ENCODE assay signal across 8 cellular contexts in the genomic region with DNA sequence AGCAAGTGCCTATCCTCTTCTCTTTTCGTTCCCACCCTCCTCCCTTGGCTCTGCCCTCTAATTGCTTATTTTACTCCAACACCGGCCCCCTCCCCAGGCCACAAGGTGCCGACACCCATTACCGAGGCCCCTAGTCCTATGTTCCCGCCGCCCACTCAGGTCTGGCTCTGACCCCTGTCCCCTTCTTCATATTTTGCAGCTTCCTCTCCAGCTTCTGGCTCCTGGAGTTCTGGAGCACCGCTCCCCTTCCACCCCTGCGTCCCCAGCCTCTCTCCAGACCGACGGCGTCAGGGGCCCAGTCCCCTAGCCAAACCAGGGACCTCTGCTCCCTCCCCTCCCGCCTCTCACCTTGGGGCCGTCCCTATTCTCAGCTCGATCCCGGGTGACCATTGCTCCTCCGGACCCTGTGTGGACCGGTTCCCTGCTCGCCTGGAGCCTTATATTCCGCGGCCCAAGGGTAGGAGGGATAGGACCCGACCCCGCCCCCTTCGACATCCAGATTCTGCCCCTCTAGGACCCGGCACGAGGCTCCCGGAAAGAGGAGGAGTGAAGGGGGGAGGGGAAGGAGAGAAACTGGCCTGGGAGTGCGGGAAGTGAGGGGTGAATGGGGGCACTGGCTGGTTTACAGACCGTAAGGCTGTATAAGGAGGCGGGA. TPM values are rescaled to one million over a fixed set of nuclear protein-coding genes. Genes with fewer than 3 reads are reported as not detected.
DNase-seq lines count a peak whose midpoint lies in the region; ATAC-seq lines count a peak whose summit lies in the region.

A gene (minus strand): TSS at position 412 of the 655 bp plus-strand sequence. CDS start 22 bp downstream, at position 390.

- peak within 1 kb of the TSS; percentile 99 for H3K27ac Mint-ChIP-seq in central memory CD8-positive, alpha-beta T cell (ENCODE audit: low read depth)
- peak within 1 kb of the TSS; percentile 33 to 100 (median 84) for H3K27ac Mint-ChIP-seq in naive thymus-derived CD8-positive, alpha-beta T cell

- ATAC-seq in central memory CD8-positive, alpha-beta T cell (replicated peaks; ENCODE audit: extremely low read depth, poor library complexity, severe bottlenecking) = no peak
- ATAC-seq in naive thymus-derived CD8-positive, alpha-beta T cell = no peak
- no peak for ATAC-seq in GM18870 (IDR thresholded peaks at IDR 0.05; ENCODE audit: unreplicated experiment)
- ATAC-seq in GM18517 (IDR thresholded peaks at IDR 0.05; ENCODE audit: unreplicated experiment) = no peak
- ATAC-seq in GM21619 (IDR thresholded peaks at IDR 0.05; ENCODE audit: unreplicated experiment) = no peak

- peaks cover 68% of the 10 kb centered on the region for H3K27me3 Mint-ChIP-seq in central memory CD8-positive, alpha-beta T cell
- H3K27me3 Mint-ChIP-seq in naive thymus-derived CD8-positive, alpha-beta T cell = peaks cover 0 to 39% (median 26%) of the 10 kb centered on the region in 5 donors

- POLR2A ChIA-PET in naive thymus-derived CD8-positive, alpha-beta T cell (lab: Charles Lee) = interaction anchor here (0.5 to 4.0 kb wide), 22 partner anchors 12 to 668 kb away, joined by 3 to 27 read pairs (median 5); a partner anchor contains a TSS

- peaks cover 64% of the 10 kb centered on the region for H3K36me3 Mint-ChIP-seq in central memory CD8-positive, alpha-beta T cell (ENCODE audit: insufficient read depth)
- H3K36me3 Mint-ChIP-seq in naive thymus-derived CD8-positive, alpha-beta T cell = peaks cover 0 to 6% (median 2%) of the 10 kb centered on the region in 3 donors

- peaks cover 78% of the 10 kb centered on the region for H3K4me1 Mint-ChIP-seq in central memory CD8-positive, alpha-beta T cell
- peaks cover 54 to 78% (median 67%) of the 10 kb centered on the region in 4 donors for H3K4me1 Mint-ChIP-seq in naive thymus-derived CD8-positive, alpha-beta T cell

- peak within 1 kb of the TSS; percentile 96 for H3K4me3 Mint-ChIP-seq in central memory CD8-positive, alpha-beta T cell
- H3K4me3 Mint-ChIP-seq in naive thymus-derived CD8-positive, alpha-beta T cell = peak within 1 kb of the TSS; percentile 87 to 97 (median 94)

- DNase-seq in EL (peak; percentile 65), LHCN-M2 (ENCODE audit: low read depth) (peak; percentile 61), A172 (ENCODE audit: low spot score) (no peak)
- no peak for DNase-seq in central memory CD8-positive, alpha-beta T cell (ENCODE audit: low spot score in 2 of 2)
- peak in 2 of 10 donors; percentile 18 to 64 for DNase-seq in naive thymus-derived CD8-positive, alpha-beta T cell

- H3K9me3 Mint-ChIP-seq in central memory CD8-positive, alpha-beta T cell = peaks cover 9% of the 10 kb centered on the region
- peaks cover 0 to 16% (median 0%) of the 10 kb centered on the region in 9 donors for H3K9me3 Mint-ChIP-seq in naive thymus-derived CD8-positive, alpha-beta T cell

RNA-seq across cellular contexts. Expression of the gene that starts here (rescaled TPM):
- 0.06 and 0.34 TPM in 2 replicates for total RNA-seq in LHCN-M2 (2014; rRNA removed)
- 0.29 TPM for polyA plus RNA-seq in LHCN-M2 (2012)
- under 1 TPM in 1 of 2 experiments, not detected in 1; 0.30 TPM for total RNA-seq in naive thymus-derived CD8-positive, alpha-beta T cell
- polyA plus RNA-seq in naive thymus-derived CD8-positive, alpha-beta T cell = not detected
- not detected in 2 replicates for total RNA-seq in A172 (2014; rRNA removed; shearing (Covaris generic))

Comparison
In these comparisons a context has a peak if more than half of its experiments do, and no peak if none do; other contexts are left out.
1. Peak in DNase-seq in LHCN-M2; RNA of the gene not detected or under 1 TPM.